In the genomic region with DNA sequence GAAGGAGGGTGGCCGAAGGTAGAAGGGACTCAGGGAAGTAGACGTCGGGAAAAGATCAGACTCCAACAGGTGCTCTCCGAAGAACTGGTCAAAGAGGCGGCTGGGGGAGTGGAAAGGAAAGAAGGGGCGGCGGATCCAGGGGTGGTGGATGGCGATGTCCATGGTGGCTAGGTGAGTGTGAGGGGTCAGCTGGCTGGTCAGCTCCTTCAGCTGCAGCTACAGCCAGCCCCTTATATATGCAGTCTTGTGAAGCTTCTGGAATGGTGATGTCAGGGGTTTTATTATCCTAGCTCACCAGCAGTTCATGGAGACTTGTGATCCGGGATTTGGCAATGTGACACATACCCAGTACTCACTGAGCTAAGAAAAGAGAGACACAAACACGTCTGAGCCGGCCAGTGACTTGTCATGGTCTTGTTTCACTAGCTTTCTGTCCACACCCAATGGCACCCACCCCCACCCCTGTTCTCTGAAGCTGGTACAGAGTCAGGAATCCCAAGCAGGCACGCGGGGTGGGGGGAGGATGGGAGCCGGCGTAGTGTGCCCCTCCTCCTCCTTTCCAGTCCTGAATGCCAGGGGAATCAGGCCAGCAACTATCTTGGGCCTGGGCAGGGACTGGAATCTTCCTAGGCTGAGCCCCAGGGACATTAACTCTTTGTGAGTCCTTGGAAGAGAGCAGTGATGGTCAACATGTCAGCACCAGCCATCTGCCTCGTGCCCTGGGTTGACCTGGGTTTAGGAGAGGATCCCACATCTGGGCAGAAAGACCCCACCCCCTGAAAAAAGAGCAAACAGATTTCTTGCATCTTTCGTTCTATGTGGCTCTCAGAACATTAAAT, we compare ENCODE assay signal across 9 cellular contexts. TPM values are rescaled to one million over a fixed set of nuclear protein-coding genes. Genes with fewer than 3 reads are reported as not detected.
A peak's percentile ranks its signal among the peaks of the same experiment; 100 is the strongest.
DNase-seq lines count a peak whose midpoint lies in the region; ATAC-seq and TF ChIP-seq lines count a peak whose summit lies in the region.
"Had no signal": no experiment of that assay in that cellular context is flagged by ENCODE, and none has a peak within 500 bp of the region (broad histone marks: within the 10 kb centered on the region; RNA-seq: fewer than 3 reads in every experiment).

A gene with protein sequence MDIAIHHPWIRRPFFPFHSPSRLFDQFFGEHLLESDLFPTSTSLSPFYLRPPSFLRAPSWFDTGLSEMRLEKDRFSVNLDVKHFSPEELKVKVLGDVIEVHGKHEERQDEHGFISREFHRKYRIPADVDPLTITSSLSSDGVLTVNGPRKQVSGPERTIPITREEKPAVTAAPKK (minus strand): TSS at position 208 of the 839 bp plus-strand sequence. CDS start 46 bp downstream, at position 162.

- H3K14ac ChIP-seq in trophoblast cell (ENCODE audit: low read length), result peak within 1 kb of the TSS; percentile 53

- intact Hi-C loops in adrenal gland (cut with DNase I), result no loop called here
- intact Hi-C loops in activated CD4-positive, alpha-beta memory T cell treated with anti-CD3 and anti-CD28 coated beads for 36 hours (cut with micrococcal nuclease), result no loop called here

- no peak within 1 kb of the TSS for H3K27ac Mint-ChIP-seq in activated CD4-positive, alpha-beta memory T cell treated with anti-CD3 and anti-CD28 coated beads for 36 hours

- H4K12ac ChIP-seq in trophoblast cell (ENCODE audit: low read depth, low read length), result peak within 1 kb of the TSS; percentile 2

- peak within 1 kb of the TSS; percentile 9 for H3K9ac ChIP-seq in trophoblast cell (ENCODE audit: low read length)

- H3K27me3 ChIP-seq in adrenal gland (no peaks in the 10 kb centered on the region), cardiac muscle cell (no peaks in the 10 kb centered on the region), trophoblast cell (ENCODE audit: insufficient read depth, low read length) (no peaks in the 10 kb centered on the region)

- no peak within 1 kb of the TSS for H2BK5ac ChIP-seq in trophoblast cell (ENCODE audit: low read depth, low read length, poor library complexity)

- no peak within 1 kb of the TSS for H3K4ac ChIP-seq in trophoblast cell (ENCODE audit: low read depth, low read length)

- WGBS in adrenal gland, 4 donors, result 45 to 57% (median 48%) methylated on average over 13 to 17 of the region's 17 CpGs
- WGBS in trophoblast cell (ENCODE audit: extremely low coverage, insufficient coverage, insufficient read length), result no CpG with 5 or more reads among the region's 17 CpGs

- H4K91ac ChIP-seq in trophoblast cell (ENCODE audit: low read depth, low read length), result peak within 1 kb of the TSS; percentile 52

- H2AFZ ChIP-seq in trophoblast cell (ENCODE audit: insufficient read depth, low read length, poor library complexity), result no peak within 1 kb of the TSS

- peak within 1 kb of the TSS; percentile 5 for H3K18ac ChIP-seq in trophoblast cell (ENCODE audit: low read length)

- H2BK120ac ChIP-seq in trophoblast cell (ENCODE audit: insufficient read depth, low read length, poor library complexity), result peak within 1 kb of the TSS; percentile 38

- no peak within 1 kb of the TSS for H3K4me3 Mint-ChIP-seq in activated CD4-positive, alpha-beta memory T cell treated with anti-CD3 and anti-CD28 coated beads for 36 hours

- H4K8ac ChIP-seq in trophoblast cell (ENCODE audit: low read depth, low read length), result peak within 1 kb of the TSS; percentile 9

- H3K23ac ChIP-seq in trophoblast cell (ENCODE audit: low read length), result no peak within 1 kb of the TSS

- DNase-seq in adrenal gland (peak; percentile 82 to 94 (median 92)), cardiac muscle cell (ENCODE audit: low read depth in 1 of 2, low spot score in 1 of 2) (peak; percentile 66 to 79), trophoblast cell (peak; percentile 80 to 89), NCI-H1048 (lab: John Stamatoyannopoulos, UW) (no peak), NCI-H2227 (lab: John Stamatoyannopoulos, UW; ENCODE audit: unreplicated experiment) (no peak)
- no peak for DNase-seq in activated CD4-positive, alpha-beta memory T cell treated with anti-CD3 and anti-CD28 coated beads for 36 hours

- no peaks in the 10 kb centered on the region for H3K9me3 Mint-ChIP-seq in activated CD4-positive, alpha-beta memory T cell treated with anti-CD3 and anti-CD28 coated beads for 36 hours

- H2BK12ac ChIP-seq in trophoblast cell (ENCODE audit: low read length), result peak within 1 kb of the TSS; percentile 62

- H3K27me3 Mint-ChIP-seq in activated CD4-positive, alpha-beta memory T cell treated with anti-CD3 and anti-CD28 coated beads for 36 hours, result peaks cover 38% of the 10 kb centered on the region

- H3K27ac ChIP-seq in C4-2B (peak within 1 kb of the TSS; percentile 2; the same call in 1 of the 2 replicates), adrenal gland (peak within 1 kb of the TSS; percentile 51 to 87 (median 61)), cardiac muscle cell (peak within 1 kb of the TSS; percentile 80), trophoblast cell (ENCODE audit: low read depth, low read length) (no peak within 1 kb of the TSS)

- H3K79me2 ChIP-seq in trophoblast cell (ENCODE audit: control insufficient read depth, insufficient read depth, low read length, poor library complexity), result no peaks in the 10 kb centered on the region

- H3K36me3 Mint-ChIP-seq in activated CD4-positive, alpha-beta memory T cell treated with anti-CD3 and anti-CD28 coated beads for 36 hours, result no peaks in the 10 kb centered on the region

- H3K4me3 ChIP-seq in adrenal gland (peak within 1 kb of the TSS in 2 of 4 donors; percentile 13 to 53), cardiac muscle cell (no peak within 1 kb of the TSS), trophoblast cell (ENCODE audit: low read depth, low read length) (no peak within 1 kb of the TSS)

- no peak for TF ChIP-seq CTCF in C4-2B (conservative IDR thresholded peaks at IDR 0.05)
- no peak for TF ChIP-seq CTCF in adrenal gland (IDR thresholded peaks at IDR 0.05)
- no peak for TF ChIP-seq CTCF in cardiac muscle cell (IDR thresholded peaks at IDR 0.05; ENCODE audit: low read depth, low read length)

- H3K4me1 Mint-ChIP-seq in activated CD4-positive, alpha-beta memory T cell treated with anti-CD3 and anti-CD28 coated beads for 36 hours (ENCODE audit: low read depth), result no peaks in the 10 kb centered on the region

- H3K36me3 ChIP-seq in adrenal gland (replicated peaks in 1 of 2) (no peaks in the 10 kb centered on the region), cardiac muscle cell (no peaks in the 10 kb centered on the region), trophoblast cell (ENCODE audit: control insufficient read depth in 1 of 2, insufficient read depth in 2 of 2, low read length in 2 of 2) (no peaks in the 10 kb centered on the region)

- H3K4me1 ChIP-seq in adrenal gland (replicated peaks in 1 of 2) (peaks cover 17 to 30% of the 10 kb centered on the region in 2 donors), cardiac muscle cell (ENCODE audit: low read depth) (peaks cover 41% of the 10 kb centered on the region), trophoblast cell (ENCODE audit: control insufficient read depth in 1 of 2, insufficient read depth in 2 of 2, low read length in 2 of 2) (peaks cover 20 to 24% of the 10 kb centered on the region in 2 experiments)

- peaks cover 8% of the 10 kb centered on the region for H3K79me1 ChIP-seq in trophoblast cell (ENCODE audit: low read length)

- H3K4me2 ChIP-seq in trophoblast cell (ENCODE audit: low read length), result peak within 1 kb of the TSS; percentile 17

- peak within 1 kb of the TSS; percentile 56 for H2AK5ac ChIP-seq in trophoblast cell (ENCODE audit: low read length)

- H3K9me3 ChIP-seq in adrenal gland (replicated peaks in 1 of 3), result no peaks in the 10 kb centered on the region
- no peaks in the 10 kb centered on the region for H3K9me3 ChIP-seq in cardiac muscle cell (ENCODE audit: low read depth)
- H3K9me3 ChIP-seq in trophoblast cell (ENCODE audit: insufficient read depth, low read depth, low read length), result peaks cover 2% of the 10 kb centered on the region

- POLR2A ChIA-PET in activated CD4-positive, alpha-beta memory T cell treated with anti-CD3 and anti-CD28 coated beads for 36 hours (lab: Charles Lee), result no interaction called here

- CTCF ChIA-PET in activated CD4-positive, alpha-beta memory T cell treated with anti-CD3 and anti-CD28 coated beads for 36 hours (lab: Charles Lee), result no interaction called here

- TF ChIP-seq POLR2A in adrenal gland (IDR thresholded peaks at IDR 0.05), result peak; percentile 13 to 71

- ATAC-seq in GM18517 (IDR thresholded peaks at IDR 0.05; ENCODE audit: unreplicated experiment), result no peak

RNA-seq across cellular contexts. Expression of the gene that starts here (rescaled TPM):
- total RNA-seq in adrenal gland, result 10 to 100 TPM; 38.2 to 87.7 (median 56.3) TPM
- polyA plus RNA-seq in adrenal gland, result 100 to 1,000 TPM in 1 of 3 donors, 10 to 100 TPM in 2; 77.8 to 108 (median 99.0) TPM
- 15.3 and 48.6 TPM in 2 replicates for total RNA-seq in cardiac muscle cell
- 31.3 and 91.8 TPM in 2 replicates for polyA plus RNA-seq in cardiac muscle cell
- 13.0 and 16.7 TPM in 2 replicates for polyA plus RNA-seq in trophoblast cell (2013)
- total RNA-seq in activated CD4-positive, alpha-beta memory T cell treated with anti-CD3 and anti-CD28 coated beads for 36 hours, result not detected
- total RNA-seq: T-helper 2 cell treated with Interferon-gamma antibody and Interleukin-4, amounts not matched to agents 100 ng/mL and 5 ng/mL, for 36 hours had no signal

Comparison
In these comparisons a context has a peak if more than half of its experiments do, and no peak if none do; other contexts are left out.
1. RNA of the gene that starts here (total RNA-seq): 38.2 to 87.7 TPM in adrenal gland and 15.3 to 48.6 TPM in cardiac muscle cell; not detected in activated CD4-positive, alpha-beta memory T cell treated with anti-CD3 and anti-CD28 coated beads for 36 hours; every median in the first group is over 10 times any median in the second.
2. DNase-seq: peak in adrenal gland (7 of 7), cardiac muscle cell (2 of 2) and trophoblast cell (2 of 2); none in NCI-H1048 (single experiment), activated CD4-positive, alpha-beta memory T cell treated with anti-CD3 and anti-CD28 coated beads for 36 hours (single experiment) and NCI-H2227 (single experiment).